Comparison of ENCODE assay signal across 24 cellular contexts in genomic region chr2:108145551-108145950, GRCh38.
DNase-seq lines count a peak whose midpoint lies in the region; FAIRE-seq and TF ChIP-seq lines count a peak whose summit lies in the region.
"Had no signal": no experiment of that assay in that cellular context is flagged by ENCODE, and none has a peak within 500 bp of the region (broad histone marks: within the 10 kb centered on the region; RNA-seq: fewer than 3 reads in every experiment).

No MANE protein-coding gene starts in this region.

- H3K18ac ChIP-seq in trophoblast cell (ENCODE audit: low read length), result no peak overlapping the region

- no peak overlapping the region for H2BK12ac ChIP-seq in trophoblast cell (ENCODE audit: low read length)

- no peak overlapping the region for H3K23ac ChIP-seq in trophoblast cell (ENCODE audit: low read length)

- H4K12ac ChIP-seq in trophoblast cell (ENCODE audit: low read depth, low read length), result no peak overlapping the region

- H3K9ac ChIP-seq in trophoblast cell (ENCODE audit: low read length), result no peak overlapping the region
- H3K9ac ChIP-seq: KMS-11 had no signal

- no peaks in the 10 kb centered on the region for H3K4me1 ChIP-seq in trophoblast cell (ENCODE audit: control insufficient read depth in 1 of 2, insufficient read depth in 2 of 2, low read length in 2 of 2)
- H3K4me1 ChIP-seq: vagina had no signal

- no peaks in the 10 kb centered on the region for H3K9me3 ChIP-seq in trophoblast cell (ENCODE audit: insufficient read depth, low read depth, low read length)
- H3K9me3 ChIP-seq: vagina had no signal

- H3K27me3 ChIP-seq in bronchial epithelial cell (ENCODE audit: control insufficient read depth, insufficient read depth, low read length) (no peaks in the 10 kb centered on the region), trophoblast cell (ENCODE audit: insufficient read depth, low read length) (no peaks in the 10 kb centered on the region)
- H3K27me3 ChIP-seq: vagina had no signal

- H3K4me3 ChIP-seq in bronchial epithelial cell (ENCODE audit: low read depth, low read length) (no peak overlapping the region), trophoblast cell (ENCODE audit: low read depth, low read length) (no peak overlapping the region)
- H3K4me3 ChIP-seq: lung, vagina had no signal

- no peak overlapping the region for H2AFZ ChIP-seq in trophoblast cell (ENCODE audit: insufficient read depth, low read length, poor library complexity)

- H4K8ac ChIP-seq in trophoblast cell (ENCODE audit: low read depth, low read length), result no peak overlapping the region

- FAIRE-seq in bronchial epithelial cell (lab: Jason Lieb, UNC), result no peak
- FAIRE-seq: HTR-8/SVneo, small intestine had no signal

- H3K79me1 ChIP-seq in trophoblast cell (ENCODE audit: low read length), result peaks cover 2% of the 10 kb centered on the region

- peak; percentile 76 for DNase-seq in ELR (ENCODE audit: low read depth)
- peak; percentile 59 for DNase-seq in RPMI7951 (ENCODE audit: low read depth)
- peak; percentile 85 for DNase-seq in bronchial epithelial cell (ENCODE audit: low read depth)
- DNase-seq in trophoblast cell, result peak; percentile 51 to 87
- no peak for DNase-seq in NCI-H748 (lab: John Stamatoyannopoulos, UW; ENCODE audit: unreplicated experiment)
- DNase-seq in NCI-H526 (lab: John Stamatoyannopoulos, UW), result no peak
- DNase-seq in amygdala (lab: John Stamatoyannopoulos, UW), result no peak
- DNase-seq: activated CD4-positive, alpha-beta memory T cell treated with anti-CD3 and anti-CD28 coated beads for 36 hours; activated CD4-positive, CD25-positive, alpha-beta regulatory T cell; activated gamma-delta T cell treated with Interleukin-2 at 50 U/mL for 16 hours; CD4-positive, alpha-beta memory T cell; dermis blood vessel endothelial cell; DMS 273 treated with DMSO at 0.1 percent for 48 hours; GF-D8; H7; hippocampal formation; NCI-H187 treated with DMSO at 0.1 percent for 48 hours; NK-92 treated with Interleukin-12 subunit alpha and Interleukin-12 subunit beta, amount 100 ng/mL, for 24 hours; small intestine; stimulated activated naive B cell treated with anti-CD40 and anti-IgM and Interleukin-4, amounts not matched to agents 10 μg/mL and 1 μg/mL and 100 μg/mL, for 72 hours had no signal

- no CpG with 5 or more reads among the region's 2 CpGs for WGBS in trophoblast cell (ENCODE audit: extremely low coverage, insufficient coverage, insufficient read length)

- no peaks in the 10 kb centered on the region for H3K36me3 ChIP-seq in bronchial epithelial cell (ENCODE audit: control insufficient read depth, insufficient read depth, low read length)
- H3K36me3 ChIP-seq in trophoblast cell (ENCODE audit: control insufficient read depth in 1 of 2, insufficient read depth in 2 of 2, low read length in 2 of 2), result no peaks in the 10 kb centered on the region
- H3K36me3 ChIP-seq: vagina had no signal

- H2AK5ac ChIP-seq in trophoblast cell (ENCODE audit: low read length), result no peak overlapping the region

- H3K4ac ChIP-seq in trophoblast cell (ENCODE audit: low read depth, low read length), result no peak overlapping the region

- no peak overlapping the region for H4K91ac ChIP-seq in trophoblast cell (ENCODE audit: low read depth, low read length)

- no peak overlapping the region for H2BK5ac ChIP-seq in trophoblast cell (ENCODE audit: low read depth, low read length, poor library complexity)

- H3K4me2 ChIP-seq in trophoblast cell (ENCODE audit: low read length), result no peak overlapping the region
- H3K4me2 ChIP-seq: KMS-11 had no signal

- no peak overlapping the region for H3K14ac ChIP-seq in trophoblast cell (ENCODE audit: low read length)

- no peak overlapping the region for H3K27ac ChIP-seq in trophoblast cell (ENCODE audit: low read depth, low read length)
- H3K27ac ChIP-seq: KMS-11, vagina had no signal

- no peak overlapping the region for H2BK120ac ChIP-seq in trophoblast cell (ENCODE audit: insufficient read depth, low read length, poor library complexity)

- H3K79me2 ChIP-seq in trophoblast cell (ENCODE audit: control insufficient read depth, insufficient read depth, low read length, poor library complexity), result no peaks in the 10 kb centered on the region

- no peak for TF ChIP-seq CTCF in bronchial epithelial cell (IDR thresholded peaks at IDR 0.05; ENCODE audit: insufficient read depth, low read length, severe bottlenecking)

Comparison
In these comparisons a context has a peak if more than half of its experiments do, and no peak if none do; other contexts are left out.
1. DNase-seq: peak in ELR (single experiment), RPMI7951 (single experiment), bronchial epithelial cell (single experiment) and trophoblast cell (2 of 2); none in NCI-H748 (single experiment), NCI-H526 (0 of 2) and amygdala (0 of 56).